In genomic region chr7:107810626-107811025, GRCh38 we compare ENCODE assay signal across 18 cellular contexts. TPM values are rescaled to one million over a fixed set of nuclear protein-coding genes. Genes with fewer than 3 reads are reported as not detected.
"Had no signal": no experiment of that assay in that cellular context is flagged by ENCODE, and none has a peak within 500 bp of the region (broad histone marks: within the 10 kb centered on the region; RNA-seq: fewer than 3 reads in every experiment).

No MANE protein-coding gene starts in this region.

- H3K27ac ChIP-seq: body of pancreas, dorsolateral prefrontal cortex, ovary, psoas muscle, SK-N-MC, upper lobe of right lung had no signal

- H3K9me3 Mint-ChIP-seq: activated B cell treated with CpG ODN at 0.5 μM for 24 hours had no signal

- H3K4me3 ChIP-seq: body of pancreas, dorsolateral prefrontal cortex, mucosa of descending colon, ovary, psoas muscle, SK-N-MC, upper lobe of right lung had no signal

- H3K27ac Mint-ChIP-seq: activated B cell treated with CpG ODN at 0.5 μM for 24 hours; naive thymus-derived CD4-positive, alpha-beta T cell had no signal

- ATAC-seq: body of pancreas; left ventricle myocardium superior; mucosa of descending colon; naive thymus-derived CD4-positive, alpha-beta T cell; psoas muscle; right cardiac atrium; upper lobe of right lung had no signal

- H3K27me3 Mint-ChIP-seq: activated B cell treated with CpG ODN at 0.5 μM for 24 hours; naive thymus-derived CD4-positive, alpha-beta T cell had no signal

- H3K27me3 ChIP-seq: body of pancreas, dorsolateral prefrontal cortex, ovary, upper lobe of right lung had no signal

- H3K36me3 Mint-ChIP-seq: naive thymus-derived CD4-positive, alpha-beta T cell had no signal

- H3K36me3 ChIP-seq: ovary, upper lobe of right lung had no signal

- H3K4me1 Mint-ChIP-seq: activated B cell treated with CpG ODN at 0.5 μM for 24 hours had no signal

- H3K4me1 ChIP-seq: psoas muscle, upper lobe of right lung had no signal

- H3K9me3 ChIP-seq: body of pancreas, mucosa of descending colon, ovary, psoas muscle, upper lobe of right lung had no signal

- H3K4me3 Mint-ChIP-seq: activated B cell treated with CpG ODN at 0.5 μM for 24 hours; naive thymus-derived CD4-positive, alpha-beta T cell had no signal

- DNase-seq: activated B cell treated with CpG ODN at 0.5 μM for 24 hours; activated naive CD4-positive, alpha-beta T cell; body of pancreas; dorsolateral prefrontal cortex; foreskin melanocyte; left ventricle myocardium superior; mucosa of descending colon; naive thymus-derived CD4-positive, alpha-beta T cell; ovary; psoas muscle; right cardiac atrium; small intestine; stimulated activated naive CD4-positive, alpha-beta T cell; upper lobe of right lung had no signal

RNA-seq across cellular contexts. Expression of gene SLC26A3, which starts 7.6 kb away (rescaled TPM):
- total RNA-seq: activated B cell treated with CpG ODN at 0.5 μM for 24 hours; body of pancreas; cardiac septum; dorsolateral prefrontal cortex; epithelial cell of proximal tubule; left ventricle myocardium superior; naive thymus-derived CD4-positive, alpha-beta T cell; right cardiac atrium; T-helper 2 cell treated with Interferon-gamma antibody and Interleukin-4, amounts not matched to agents 100 ng/mL and 5 ng/mL, for 36 hours; upper lobe of right lung had no signal
- polyA plus RNA-seq: naive thymus-derived CD4-positive, alpha-beta T cell had no signal
